Comparison of ENCODE assay signal across 24 cellular contexts in genomic region chr5:114700823-114701222, GRCh38.
"Had no signal": no experiment of that assay in that cellular context is flagged by ENCODE, and none has a peak within 500 bp of the region (broad histone marks: within the 10 kb centered on the region; RNA-seq: fewer than 3 reads in every experiment).

No MANE protein-coding gene starts in this region.

- H3K27ac ChIP-seq: colonic mucosa, coronary artery, dorsolateral prefrontal cortex, epithelial cell of prostate, esophagus muscularis mucosa, esophagus squamous epithelium, foreskin keratinocyte, gastrocnemius medialis, gastroesophageal sphincter, heart left ventricle, heart right ventricle had no signal

- H3K9me3 ChIP-seq: colonic mucosa, esophagus muscularis mucosa, esophagus squamous epithelium, gastrocnemius medialis, heart left ventricle had no signal

- H3K27me3 ChIP-seq: colonic mucosa, dorsolateral prefrontal cortex, esophagus muscularis mucosa, esophagus squamous epithelium, foreskin keratinocyte, gastrocnemius medialis, gastroesophageal sphincter, heart left ventricle, heart right ventricle had no signal

- DNase-seq: colonic mucosa; cortex of kidney; dermis blood vessel endothelial cell; dorsolateral prefrontal cortex; effector CD4-positive, alpha-beta T cell; effector CD8-positive, alpha-beta T cell; effector memory CD4-positive, alpha-beta T cell; effector memory CD8-positive, alpha-beta T cell; endodermal cell; erythroblast; esophagus squamous epithelium; foreskin fibroblast; foreskin keratinocyte; foreskin melanocyte; gastrocnemius medialis; glutamatergic neuron; head of caudate nucleus; heart left ventricle; heart right ventricle had no signal

- ATAC-seq: effector memory CD8-positive, alpha-beta T cell; esophagus mucosa; foreskin keratinocyte; gastrocnemius medialis; gastroesophageal sphincter; heart left ventricle; heart right ventricle had no signal

- H3K4me3 ChIP-seq: colonic mucosa, coronary artery, dorsolateral prefrontal cortex, esophagus muscularis mucosa, esophagus squamous epithelium, gastrocnemius medialis, gastroesophageal sphincter, heart left ventricle, heart right ventricle had no signal

- H3K4me1 ChIP-seq: colonic mucosa, esophagus muscularis mucosa, esophagus squamous epithelium, foreskin keratinocyte, gastrocnemius medialis, gastroesophageal sphincter, heart left ventricle, heart right ventricle had no signal

- H3K36me3 ChIP-seq: colonic mucosa, esophagus muscularis mucosa, esophagus squamous epithelium, gastrocnemius medialis, gastroesophageal sphincter, heart left ventricle, heart right ventricle had no signal
